In the genomic region with DNA sequence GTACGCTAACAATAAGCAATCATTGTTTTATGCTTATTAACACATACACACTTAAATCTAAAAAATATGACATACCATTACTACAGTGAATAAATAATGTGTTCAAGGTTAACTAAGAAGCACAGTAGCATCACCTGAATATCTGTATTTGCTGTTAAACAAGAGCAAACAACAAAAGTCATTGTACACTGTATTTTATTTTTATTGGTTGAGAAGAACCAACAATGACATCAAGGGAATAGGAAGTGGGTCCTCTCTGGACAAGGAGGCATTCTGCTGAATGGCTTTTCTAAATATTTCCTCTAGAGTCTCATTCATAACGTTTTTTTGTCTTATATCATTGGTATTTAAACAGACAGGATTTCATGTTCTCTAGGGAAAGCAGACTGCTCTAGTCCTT, we compare ENCODE assay signal across 20 cellular contexts.
DNase-seq lines count a peak whose midpoint lies in the region; ATAC-seq and TF ChIP-seq lines count a peak whose summit lies in the region.
"Had no signal": no experiment of that assay in that cellular context is flagged by ENCODE, and none has a peak within 500 bp of the region (broad histone marks: within the 10 kb centered on the region; RNA-seq: fewer than 3 reads in every experiment).

No MANE protein-coding gene starts in this region.

- H3K9ac ChIP-seq in PC-3 (ENCODE audit: low read length): no peak overlapping the region

- no peaks in the 10 kb centered on the region for H3K79me2 ChIP-seq in PC-3 (ENCODE audit: low read length)

- no peak overlapping the region for H3K4me3 ChIP-seq in PC-3 (ENCODE audit: low read length)

- H3K9me3 ChIP-seq in PC-3 (ENCODE audit: low read length): no peaks in the 10 kb centered on the region
- H3K9me3 ChIP-seq: BE2C had no signal

- no peaks in the 10 kb centered on the region for H3K27me3 ChIP-seq in PC-3 (ENCODE audit: low read length)
- H3K27me3 ChIP-seq: BE2C had no signal

- no peaks in the 10 kb centered on the region for H3F3A ChIP-seq in PC-3 (ENCODE audit: low read length, unreplicated experiment)

- peak; percentile 57 for ATAC-seq in PC-3
- no peak for ATAC-seq in GM18520 (IDR thresholded peaks at IDR 0.05; ENCODE audit: unreplicated experiment)
- ATAC-seq in GM21576 (IDR thresholded peaks at IDR 0.05; ENCODE audit: unreplicated experiment): no peak

- no peaks in the 10 kb centered on the region for H3K36me3 ChIP-seq in PC-3 (ENCODE audit: low read depth, low read length)
- H3K36me3 ChIP-seq: BE2C had no signal

- H3K4me1 ChIP-seq in PC-3 (ENCODE audit: insufficient read depth, low read length): peaks cover 9% of the 10 kb centered on the region
- H3K4me1 ChIP-seq: BE2C had no signal

- no peaks in the 10 kb centered on the region for H4K20me1 ChIP-seq in PC-3 (ENCODE audit: low read length)

- POLR2A ChIA-PET in PC-3 (lab: Charles Lee; ENCODE audit: unreplicated experiment): no interaction called here

- DNase-seq in DMS153 (lab: John Stamatoyannopoulos, UW) (peak; percentile 38), DMS53 treated with DMSO at 0.1 percent for 48 hours (lab: John Stamatoyannopoulos, UW; ENCODE audit: unreplicated experiment) (peak; percentile 45), NCI-H2029 (lab: John Stamatoyannopoulos, UW) (peak; percentile 40), PC-3 (no peak), NCI-H2081 (lab: John Stamatoyannopoulos, UW) (no peak), GDM1 (lab: John Stamatoyannopoulos, UW) (no peak)
- DNase-seq: ACHN; BE2C; C1 segment of cervical spinal cord; CD4-positive, CD25-positive, alpha-beta regulatory T cell; CD8-positive, alpha-beta memory T cell; COR-L47; DMS 273 treated with DMSO at 0.1 percent for 48 hours; DND-41; EL; GOT3; H9; KG1 had no signal

- H3K9me2 ChIP-seq in PC-3 (replicated peaks; ENCODE audit: low read length): no peaks in the 10 kb centered on the region

- H2AFZ ChIP-seq in PC-3 (ENCODE audit: low read length): no peak overlapping the region

- intact Hi-C loops in PC-3 (cut with micrococcal nuclease): loop anchor here (2.0 to 5.0 kb wide), 2 partner anchors 71 to 429 kb away; no protein-coding TSS in a partner anchor

- no peak overlapping the region for H3K4me2 ChIP-seq in PC-3 (ENCODE audit: low read length)

- no peak overlapping the region for H3K27ac ChIP-seq in PC-3 (ENCODE audit: low read length)

- no peak for TF ChIP-seq CTCF in PC-3 (conservative IDR thresholded peaks at IDR 0.05; ENCODE audit: low read depth, low read length)

- CTCF ChIA-PET in PC-3 (lab: Charles Lee): interaction anchor here (0.7 kb wide), 1 partner anchor 78 kb away, joined by 4 read pairs; no protein-coding TSS in a partner anchor

- no TSS peak for BruUV-seq in PC-3 (replicated peaks; lab: Mats Ljungman, UMichigan)

Comparison
In these comparisons a context has a peak if more than half of its experiments do, and no peak if none do; other contexts are left out.
1. DNase-seq: peak in DMS153 (single experiment), DMS53 treated with DMSO at 0.1 percent for 48 hours (single experiment) and NCI-H2029 (single experiment); none in PC-3 (single experiment), NCI-H2081 (0 of 2) and GDM1 (single experiment).